In genomic region chr17:4135489-4135888, GRCh38 we compare ENCODE assay signal across 29 cellular contexts. TPM values are rescaled to one million over a fixed set of nuclear protein-coding genes. Genes with fewer than 3 reads are reported as not detected.
DNase-seq lines count a peak whose midpoint lies in the region; ATAC-seq, FAIRE-seq and TF ChIP-seq lines count a peak whose summit lies in the region.
"Had no signal": no experiment of that assay in that cellular context is flagged by ENCODE, and none has a peak within 500 bp of the region (broad histone marks: within the 10 kb centered on the region; RNA-seq: fewer than 3 reads in every experiment).

No MANE protein-coding gene starts in this region.

- ATAC-seq in CD4-positive, CD25-positive, alpha-beta regulatory T cell (ENCODE audit: low read depth in 2 of 2) = no peak
- peak; percentile 76 for ATAC-seq in K562
- ATAC-seq in GM21515 (IDR thresholded peaks at IDR 0.05; ENCODE audit: unreplicated experiment) = no peak
- ATAC-seq: activated T-cell treated with anti-CD3 and anti-CD28 coated beads, Interleukin-2, amount 50 U/mL, for 4 hours; left cardiac atrium; Right ventricle myocardium inferior; SK-N-SH treated with all-trans-retinoic acid at 6 μM for 48 hours had no signal

- peaks cover 20% of the 10 kb centered on the region for H3K36me3 ChIP-seq in CD4-positive, CD25-positive, alpha-beta regulatory T cell (ENCODE audit: control insufficient read depth, insufficient read depth, low read length)
- H3K36me3 ChIP-seq in HEK293 (ENCODE audit: control insufficient read depth in 2 of 2, insufficient read depth in 1 of 2, low read length in 2 of 2) = peaks cover 0 to 27% of the 10 kb centered on the region in 2 experiments; a peak in 2 of 3 replicates
- H3K36me3 ChIP-seq in K562 (ENCODE audit: control insufficient read depth, insufficient read depth, low read length) = peaks cover 13% of the 10 kb centered on the region
- H3K36me3 ChIP-seq in trophoblast cell (ENCODE audit: control insufficient read depth in 1 of 2, insufficient read depth in 2 of 2, low read length in 2 of 2) = peaks cover 4 to 5% of the 10 kb centered on the region in 2 experiments
- H3K36me3 ChIP-seq: BE2C, ovary, thyroid gland had no signal

- H3K4me3 ChIP-seq in CD4-positive, CD25-positive, alpha-beta regulatory T cell (ENCODE audit: low read depth, low read length) = no peak overlapping the region
- no peak overlapping the region for H3K4me3 ChIP-seq in HEK293 (ENCODE audit: low read depth, low read length)
- H3K4me3 ChIP-seq in K562 = no peak overlapping the region
- no peak overlapping the region for H3K4me3 ChIP-seq in trophoblast cell (ENCODE audit: low read depth, low read length)
- H3K4me3 ChIP-seq: lung, ovary, stomach, thyroid gland had no signal

- H3K4me1 Mint-ChIP-seq in CD4-positive, CD25-positive, alpha-beta regulatory T cell = peaks cover 41 to 74% (median 58%) of the 10 kb centered on the region in 4 donors
- peaks cover 28% of the 10 kb centered on the region for H3K4me1 Mint-ChIP-seq in type B pancreatic cell (ENCODE audit: unreplicated experiment)

- intact Hi-C loops in K562 (cut with micrococcal nuclease) = no loop called here

- H3K9ac ChIP-seq in K562 (ENCODE audit: insufficient read depth in 1 of 2, low read depth in 2 of 2, low read length in 2 of 2) (no peak overlapping the region; a peak in 2 of 4 replicates), trophoblast cell (ENCODE audit: low read length) (no peak overlapping the region)

- H3K79me1 ChIP-seq in trophoblast cell (ENCODE audit: low read length) = no peaks in the 10 kb centered on the region

- no peak for TF ChIP-seq CTCF in HEK293 (tag by site-specific recombination; IDR thresholded peaks at IDR 0.05)
- TF ChIP-seq CTCF in K562 (IDR thresholded peaks at IDR 0.05 in 2 of 3, conservative IDR thresholded peaks at IDR 0.05 in 1 of 3; ENCODE audit: insufficient read depth in 2 of 3, low read depth in 1 of 3, low read length in 3 of 3) = no peak
- no peak for TF ChIP-seq CTCF in GM13977 (IDR thresholded peaks at IDR 0.05; ENCODE audit: extremely low read depth, insufficient read depth, missing control alignments)
- TF ChIP-seq CTCF in type B pancreatic cell (conservative IDR thresholded peaks at IDR 0.05) = no peak

- H3K36me3 Mint-ChIP-seq in CD4-positive, CD25-positive, alpha-beta regulatory T cell = peaks cover 28% of the 10 kb centered on the region
- H3K36me3 Mint-ChIP-seq in type B pancreatic cell = no peaks in the 10 kb centered on the region
- H3K36me3 Mint-ChIP-seq: immature natural killer cell had no signal

- in situ Hi-C loops in K562 (cut with MboI) = no loop called here
- in situ Hi-C loops in GM13977 (cut with MboI; ENCODE audit: low pct_unique_long_range_greater_than_20kb, low sequenced_read_pairs, unreplicated experiment) = no loop called here

- H2BK120ac ChIP-seq in trophoblast cell (ENCODE audit: insufficient read depth, low read length, poor library complexity) = no peak overlapping the region

- H2BK12ac ChIP-seq in trophoblast cell (ENCODE audit: low read length) = no peak overlapping the region

- no peak overlapping the region for H2AK5ac ChIP-seq in trophoblast cell (ENCODE audit: low read length)

- H3K4me2 ChIP-seq in K562 (ENCODE audit: insufficient read depth, low read length) = no peak overlapping the region; the same call in 1 of the 2 replicates
- no peak overlapping the region for H3K4me2 ChIP-seq in trophoblast cell (ENCODE audit: low read length)

- H3K4me3 Mint-ChIP-seq in CD4-positive, CD25-positive, alpha-beta regulatory T cell = peak overlapping the region in 1 of 4 donors; percentile 29
- no peak overlapping the region for H3K4me3 Mint-ChIP-seq in type B pancreatic cell
- H3K4me3 Mint-ChIP-seq: activated T-cell treated with anti-CD3 and anti-CD28 coated beads, Interleukin-2, amount 50 U/mL, for 4 hours had no signal

- H3K14ac ChIP-seq in trophoblast cell (ENCODE audit: low read length) = no peak overlapping the region

- peak overlapping the region; percentile 4 for H3K4ac ChIP-seq in trophoblast cell (ENCODE audit: low read depth, low read length)

- no peak overlapping the region for H3K27ac ChIP-seq in CD4-positive, CD25-positive, alpha-beta regulatory T cell (ENCODE audit: insufficient read depth, low read length, poor library complexity, severe bottlenecking)
- H3K27ac ChIP-seq in HEK293 (ENCODE audit: extremely low read depth, low read depth, low read length) = no peak overlapping the region
- H3K27ac ChIP-seq in K562 (ENCODE audit: extremely low read depth, low read depth, low read length) = no peak overlapping the region
- no peak overlapping the region for H3K27ac ChIP-seq in trophoblast cell (ENCODE audit: low read depth, low read length)
- H3K27ac ChIP-seq: ovary had no signal

- H4K20me1 ChIP-seq in K562 (replicated peaks; ENCODE audit: control insufficient read depth, insufficient read depth, low read length) = 0 out of 2 replicates have a peak, but pooled peaks cover 6% of the 10 kb centered on the region

- H4K8ac ChIP-seq in trophoblast cell (ENCODE audit: low read depth, low read length) = no peak overlapping the region

- 31% methylated on average over 3 of the region's 3 CpGs for WGBS in K562 (ENCODE audit: insufficient coverage, low coverage, missing lambda C conversion rate)
- no CpG with 5 or more reads among the region's 3 CpGs for WGBS in trophoblast cell (ENCODE audit: extremely low coverage, insufficient coverage, insufficient read length)

- no peak overlapping the region for H3K18ac ChIP-seq in trophoblast cell (ENCODE audit: low read length)

- no peaks in the 10 kb centered on the region for H3K27me3 ChIP-seq in CD4-positive, CD25-positive, alpha-beta regulatory T cell (ENCODE audit: control insufficient read depth, insufficient read depth, low read length)
- H3K27me3 ChIP-seq in K562 (ENCODE audit: control insufficient read depth in 2 of 2, insufficient read depth in 2 of 2, low read length in 2 of 2) (no peaks in the 10 kb centered on the region), trophoblast cell (ENCODE audit: insufficient read depth, low read length) (no peaks in the 10 kb centered on the region)
- H3K27me3 ChIP-seq: BE2C, ovary, stomach, thyroid gland had no signal

- TF ChIP-seq EP300 in K562 (IDR thresholded peaks at IDR 0.05; ENCODE audit: low read length) = no peak

- DNase-seq in CD4-positive, CD25-positive, alpha-beta regulatory T cell = no peak
- peak; percentile 30 to 54 (median 38) for DNase-seq in K562 (ENCODE audit: extremely low read depth in 1 of 4, low spot score in 3 of 4)
- no peak for DNase-seq in trophoblast cell
- no peak for DNase-seq in GM13977 (ENCODE audit: low spot score)
- no peak for DNase-seq in type B pancreatic cell (ENCODE audit: extremely low spot score, unreplicated experiment)
- DNase-seq: activated CD4-positive, alpha-beta T cell treated with anti-CD3 and anti-CD28 coated beads for 4 hours; activated naive CD4-positive, alpha-beta T cell treated with Interleukin-2 at 50 U/mL for 16 hours; activated T-cell treated with anti-CD3 and anti-CD28 coated beads, Interleukin-2, amount 50 U/mL, for 4 hours; BE2C; COR-L47; HCEC 1CT; immature natural killer cell; left cardiac atrium; MM.1S; NCI-H1105 treated with DMSO at 0.1 percent for 48 hours; NCI-H1930; NCI-H526; NK-92 treated with Interleukin-12 subunit alpha and Interleukin-12 subunit beta, amount 100 ng/mL, for 24 hours; ovary; stimulated activated CD4-positive, alpha-beta T cell treated with anti-CD3 and anti-CD28 coated beads, Interleukin-1b, Interleukin-23, amount 100 ng/mL, for 48 hours; stomach; thyroid gland had no signal

- TF ChIP-seq POLR2A in K562 (conservative IDR thresholded peaks at IDR 0.05) = no peak

- no peak overlapping the region for H4K91ac ChIP-seq in trophoblast cell (ENCODE audit: low read depth, low read length)

- no peak overlapping the region for H3K23ac ChIP-seq in trophoblast cell (ENCODE audit: low read length)

- H2BK5ac ChIP-seq in trophoblast cell (ENCODE audit: low read depth, low read length, poor library complexity) = no peak overlapping the region

- H3K9me1 ChIP-seq in K562 (ENCODE audit: control insufficient read depth, insufficient read depth, low read length) = peaks cover 6% of the 10 kb centered on the region

- BruUV-seq in K562 (replicated peaks; lab: Mats Ljungman, UMichigan) = no TSS peak

- peaks cover 32% of the 10 kb centered on the region for H3K4me1 ChIP-seq in CD4-positive, CD25-positive, alpha-beta regulatory T cell (ENCODE audit: control insufficient read depth, insufficient read depth, low read length, poor library complexity, severe bottlenecking)
- H3K4me1 ChIP-seq in HEK293 (ENCODE audit: control insufficient read depth, insufficient read depth, low read length) = peaks cover 23% of the 10 kb centered on the region
- H3K4me1 ChIP-seq in K562 (replicated peaks in 1 of 2; ENCODE audit: control insufficient read depth in 2 of 2, insufficient read depth in 2 of 2, low read length in 2 of 2) = peaks cover 0 to 15% of the 10 kb centered on the region in 2 experiments; a peak in 4 of 5 replicates
- H3K4me1 ChIP-seq in trophoblast cell (ENCODE audit: control insufficient read depth in 1 of 2, insufficient read depth in 2 of 2, low read length in 2 of 2) = no peaks in the 10 kb centered on the region
- H3K4me1 ChIP-seq: BE2C had no signal

- peak; percentile 78 for FAIRE-seq in K562 (lab: Jason Lieb, UNC)
- FAIRE-seq: GM12892 had no signal

- no peaks in the 10 kb centered on the region for H3K9me3 ChIP-seq in CD4-positive, CD25-positive, alpha-beta regulatory T cell (ENCODE audit: control insufficient read depth in 2 of 2, low read length in 2 of 2)
- no peaks in the 10 kb centered on the region for H3K9me3 ChIP-seq in HEK293 (ENCODE audit: control insufficient read depth, insufficient read depth, low read depth, low read length)
- H3K9me3 ChIP-seq in K562 (replicated peaks; ENCODE audit: control insufficient read depth, insufficient read depth, low read depth, low read length) = no peaks in the 10 kb centered on the region
- H3K9me3 ChIP-seq in trophoblast cell (ENCODE audit: insufficient read depth, low read depth, low read length) = peaks cover 2% of the 10 kb centered on the region
- H3K9me3 ChIP-seq: BE2C, ovary, stomach, thyroid gland had no signal

- no peaks in the 10 kb centered on the region for H3K27me3 Mint-ChIP-seq in CD4-positive, CD25-positive, alpha-beta regulatory T cell
- H3K27me3 Mint-ChIP-seq in type B pancreatic cell = no peaks in the 10 kb centered on the region

- H3K9me3 Mint-ChIP-seq in CD4-positive, CD25-positive, alpha-beta regulatory T cell = no peaks in the 10 kb centered on the region
- H3K9me3 Mint-ChIP-seq in type B pancreatic cell = no peaks in the 10 kb centered on the region
- H3K9me3 Mint-ChIP-seq: activated T-cell treated with anti-CD3 and anti-CD28 coated beads, Interleukin-2, amount 50 U/mL, for 4 hours; immature natural killer cell; nephron had no signal

- CTCF ChIA-PET in HEK293 (lab: Yijun Ruan, JAX) (interaction anchor here (0.6 to 1.3 kb wide), 2 partner anchors 62 to 222 kb away, joined by 3 to 4 read pairs; no protein-coding TSS in a partner anchor), K562 (lab: Yijun Ruan, JAX; ENCODE audit: low intra/inter-chr PET ratio) (no interaction called here)

- no peak overlapping the region for H2AFZ ChIP-seq in K562 (ENCODE audit: low read depth, low read length)
- no peak overlapping the region for H2AFZ ChIP-seq in trophoblast cell (ENCODE audit: insufficient read depth, low read length, poor library complexity)

- TF ChIP-seq RAD21 in K562 (CRISPR knock-in tag; conservative IDR thresholded peaks at IDR 0.05 in 1 of 2, IDR thresholded peaks at IDR 0.05 in 1 of 2) = no peak

- POLR2A ChIA-PET in HEK293 (lab: Yijun Ruan, JAX) (interaction anchor here (4.2 kb wide), 1 partner anchor 8 kb away, joined by 19 read pairs; the partner anchor contains the start of genes CYB5D2 and ZZEF1), K562 (lab: Yijun Ruan, JAX) (interaction anchor here (1.0 to 1.1 kb wide), 2 partner anchors 8 to 10 kb away, joined by 4 read pairs; no protein-coding TSS in a partner anchor)

- H3K79me2 ChIP-seq in K562 (ENCODE audit: control insufficient read depth, insufficient read depth, low read length) (peaks cover 78% of the 10 kb centered on the region), trophoblast cell (ENCODE audit: control insufficient read depth, insufficient read depth, low read length, poor library complexity) (peaks cover 2% of the 10 kb centered on the region)

- H4K12ac ChIP-seq in trophoblast cell (ENCODE audit: low read depth, low read length) = no peak overlapping the region

- peak overlapping the region; percentile 56 to 68 (median 67) for H3K27ac Mint-ChIP-seq in CD4-positive, CD25-positive, alpha-beta regulatory T cell
- H3K27ac Mint-ChIP-seq in type B pancreatic cell = no peak overlapping the region

RNA-seq across cellular contexts. Expression of gene ZZEF1, which starts 7.3 kb away (rescaled TPM):
- total RNA-seq in CD4-positive, CD25-positive, alpha-beta regulatory T cell = 103 TPM
- polyA plus RNA-seq in CD4-positive, CD25-positive, alpha-beta regulatory T cell = 1 to 10 TPM; 4.6 to 7.2 (median 5.0) TPM
- total RNA-seq in K562 (2011; cell fraction: chromatin; rRNA removed; ENCODE audit: low replicate concordance) = 180 and 188 TPM in 2 replicates
- total RNA-seq in K562 (2011; cell fraction: nucleolus; rRNA removed) = 67.7 and 72.2 TPM in 2 replicates
- total RNA-seq in K562 (2011; cell fraction: nucleoplasm; rRNA removed) = 81.8 and 83.5 TPM in 2 replicates
- total RNA-seq in K562 (2014; rRNA removed) (12.5 and 14.0 TPM in 2 replicates), K562 (2014; rRNA removed; fragmentation: Illumina TruSeq; extraction: Trizol) (9.8 and 10.5 TPM in 2 replicates), K562 (2015; rRNA removed; fragmentation: Illumina TruSeq; extraction: Trizol) (10.7 and 12.6 TPM in 2 replicates), K562 (2021) (16.5 and 18.5 TPM in 2 replicates), type B pancreatic cell (ENCODE audit: low replicate concordance) (34.9 and 35.0 TPM in 2 replicates)
- polyA plus RNA-seq in K562 (2011; rRNA removed) (9.7 and 11.4 TPM in 2 replicates), K562 (2014; fragmentation: Illumina TruSeq; extraction: Trizol) (9.8 and 11.5 TPM in 2 replicates), K562 (2014; fragmentation: Nextera tagmentation; extraction: Ambion mirVana) (under 1 TPM; 0.34 to 0.51 TPM), K562 (2014; rRNA removed) (7.1 and 10.6 TPM in 2 replicates)
- polyA plus RNA-seq in K562 (2011; cell fraction: cytosol; rRNA removed) = 5.7 and 8.0 TPM in 2 replicates
- 29.8 and 32.8 TPM in 2 replicates for polyA plus RNA-seq in K562 (2011; cell fraction: nucleus; rRNA removed)
- 9.1 and 10.1 TPM in 2 replicates for polyA plus RNA-seq in K562 (2012)
- polyA minus RNA-seq in K562 (2011; rRNA and poly(A)+ RNA removed) = 41.5 and 44.7 TPM in 2 replicates
- 18.4 and 19.6 TPM in 2 replicates for polyA minus RNA-seq in K562 (2011; cell fraction: cytosol; rRNA and poly(A)+ RNA removed)
- 28.3 and 49.2 TPM in 2 replicates for polyA minus RNA-seq in K562 (2011; cell fraction: nucleus; rRNA and poly(A)+ RNA removed)
- 19.6 and 20.6 TPM in 2 replicates for polyA plus RNA-seq in trophoblast cell (2013)

RNA-seq across cellular contexts. Expression of gene CYB5D2, which starts 7.5 kb away (rescaled TPM):
- 4.9 TPM for total RNA-seq in CD4-positive, CD25-positive, alpha-beta regulatory T cell
- polyA plus RNA-seq in CD4-positive, CD25-positive, alpha-beta regulatory T cell = 10 to 100 TPM; 12.5 to 19.0 (median 15.5) TPM
- 2.2 and 3.7 TPM in 2 replicates for total RNA-seq in K562 (2011; cell fraction: chromatin; rRNA removed; ENCODE audit: low replicate concordance)
- 4.7 and 5.1 TPM in 2 replicates for total RNA-seq in K562 (2011; cell fraction: nucleolus; rRNA removed)
- 3.9 and 6.3 TPM in 2 replicates for total RNA-seq in K562 (2011; cell fraction: nucleoplasm; rRNA removed)
- total RNA-seq in K562 (2014; rRNA removed) = 3.9 and 4.5 TPM in 2 replicates
- 1.8 TPM in 2 replicates for total RNA-seq in K562 (2014; rRNA removed; fragmentation: Illumina TruSeq; extraction: Trizol)
- total RNA-seq in K562 (2015; rRNA removed; fragmentation: Illumina TruSeq; extraction: Trizol) = 2.5 and 3.0 TPM in 2 replicates
- total RNA-seq in K562 (2021) = 2.8 TPM in 2 replicates
- 3.2 and 4.1 TPM in 2 replicates for polyA plus RNA-seq in K562 (2011; rRNA removed)
- polyA plus RNA-seq in K562 (2011; cell fraction: cytosol; rRNA removed) = 5.9 and 7.2 TPM in 2 replicates
- polyA plus RNA-seq in K562 (2011; cell fraction: nucleus; rRNA removed) = 2.6 and 3.3 TPM in 2 replicates
- 3.2 and 3.9 TPM in 2 replicates for polyA plus RNA-seq in K562 (2012)
- polyA plus RNA-seq in K562 (2014; fragmentation: Illumina TruSeq; extraction: Trizol) = 2.8 and 3.7 TPM in 2 replicates
- polyA plus RNA-seq in K562 (2014; fragmentation: Nextera tagmentation; extraction: Ambion mirVana) = 1 to 10 TPM in 1 of 2 experiments, under 1 TPM in 1; 0.99 to 1.4 TPM
- 5.1 and 6.0 TPM in 2 replicates for polyA plus RNA-seq in K562 (2014; rRNA removed)
- polyA minus RNA-seq in K562 (2011; rRNA and poly(A)+ RNA removed) = 1.0 and 2.7 TPM in 2 replicates
- 3.1 and 3.7 TPM in 2 replicates for polyA minus RNA-seq in K562 (2011; cell fraction: cytosol; rRNA and poly(A)+ RNA removed)
- 1.9 and 2.9 TPM in 2 replicates for polyA minus RNA-seq in K562 (2011; cell fraction: nucleus; rRNA and poly(A)+ RNA removed)
- 7.4 and 8.1 TPM in 2 replicates for polyA plus RNA-seq in trophoblast cell (2013)
- total RNA-seq in type B pancreatic cell (ENCODE audit: low replicate concordance) = 12.3 and 15.0 TPM in 2 replicates

Comparison
In these comparisons a context has a peak if more than half of its experiments do, and no peak if none do; other contexts are left out.
1. DNase-seq: peak in K562 (4 of 4); none in CD4-positive, CD25-positive, alpha-beta regulatory T cell (0 of 3), trophoblast cell (0 of 2), GM13977 (single experiment) and type B pancreatic cell (single experiment).